Comparison of ENCODE assay signal across 17 cellular contexts in genomic region chr12:1840561-1840960, GRCh38. TPM values are rescaled to one million over a fixed set of nuclear protein-coding genes. Genes with fewer than 3 reads are reported as not detected.
DNase-seq lines count a peak whose midpoint lies in the region; ATAC-seq, FAIRE-seq and TF ChIP-seq lines count a peak whose summit lies in the region.
"Had no signal": no experiment of that assay in that cellular context is flagged by ENCODE, and none has a peak within 500 bp of the region (broad histone marks: within the 10 kb centered on the region; RNA-seq: fewer than 3 reads in every experiment).

No MANE protein-coding gene starts in this region.

- H3K9ac ChIP-seq in BLaER1 treated with 17β-estradiol and CSF1 and Interleukin-3, amounts not matched to agents 10 nM and 100 nM: peak overlapping the region in 10 of 11 experiments; percentile 20 to 92 (median 87); a peak in 19 of 22 replicates

- peak overlapping the region in 7 of 10 experiments; percentile 19 to 48 (median 32); a peak in 11 of 20 replicates for H3K4me3 ChIP-seq in BLaER1 treated with 17β-estradiol and CSF1 and Interleukin-3, amounts not matched to agents 10 nM and 100 nM
- H3K4me3 ChIP-seq in right lobe of liver: no peak overlapping the region

- DNase-seq in right lobe of liver (peak in 2 of 3 donors; percentile 24 to 34), posterior vena cava (ENCODE audit: low spot score) (peak; percentile 66), D721Med (ENCODE audit: insufficient read length, low spot score) (no peak), cerebellar nuclear complex (lab: John Stamatoyannopoulos, UW) (no peak), cerebellar cortex (ENCODE audit: low spot score) (no peak)
- DNase-seq in activated CD4-positive, alpha-beta memory T cell treated with anti-CD3 and anti-CD28 coated beads for 36 hours: no peak
- DNase-seq: 8988T, C1 segment of cervical spinal cord, COR-L47, DMS53, Karpas-422, NCI-H2029, NCI-H510A, SHP77 treated with DMSO at 0.1 percent for 48 hours had no signal

- no peaks in the 10 kb centered on the region for H4K20me1 ChIP-seq in BLaER1 treated with 17β-estradiol and CSF1 and Interleukin-3, amounts not matched to agents 10 nM and 100 nM

- ATAC-seq in right lobe of liver: no peak

- intact Hi-C loops in right lobe of liver (cut with DNase I): no loop called here
- intact Hi-C loops in posterior vena cava (cut with DNase I): no loop called here
- intact Hi-C loops in activated CD4-positive, alpha-beta memory T cell treated with anti-CD3 and anti-CD28 coated beads for 36 hours (cut with micrococcal nuclease): no loop called here

- H3K27me3 ChIP-seq in BLaER1 treated with 17β-estradiol and CSF1 and Interleukin-3, amounts not matched to agents 10 nM and 100 nM: peaks cover 0 to 21% (median 0%) of the 10 kb centered on the region in 11 experiments; a peak in 2 of 22 replicates
- no peaks in the 10 kb centered on the region for H3K27me3 ChIP-seq in right lobe of liver

- CTCF ChIA-PET in activated CD4-positive, alpha-beta memory T cell treated with anti-CD3 and anti-CD28 coated beads for 36 hours (lab: Charles Lee): no interaction called here

- no peak for FAIRE-seq in D721Med (lab: Jason Lieb, UNC)
- FAIRE-seq: RCC 7860 had no signal

- POLR2A ChIA-PET in activated CD4-positive, alpha-beta memory T cell treated with anti-CD3 and anti-CD28 coated beads for 36 hours (lab: Charles Lee): no interaction called here

- H3K27me3 Mint-ChIP-seq in activated CD4-positive, alpha-beta memory T cell treated with anti-CD3 and anti-CD28 coated beads for 36 hours: peaks cover 4% of the 10 kb centered on the region

- no peaks in the 10 kb centered on the region for H3K36me3 ChIP-seq in BLaER1 treated with 17β-estradiol and CSF1 and Interleukin-3, amounts not matched to agents 10 nM and 100 nM
- no peaks in the 10 kb centered on the region for H3K36me3 ChIP-seq in right lobe of liver

- H3K4me2 ChIP-seq in BLaER1 treated with 17β-estradiol and CSF1 and Interleukin-3, amounts not matched to agents 10 nM and 100 nM: peak overlapping the region; percentile 86 to 99 (median 93)

- no peaks in the 10 kb centered on the region for H3K9me3 ChIP-seq in BLaER1 treated with 17β-estradiol and CSF1 and Interleukin-3, amounts not matched to agents 10 nM and 100 nM (replicated peaks in 1 of 11)
- H3K9me3 ChIP-seq in right lobe of liver: no peaks in the 10 kb centered on the region

- no peak for TF ChIP-seq POLR2A in right lobe of liver (IDR thresholded peaks at IDR 0.05)

- H3K27ac Mint-ChIP-seq in activated CD4-positive, alpha-beta memory T cell treated with anti-CD3 and anti-CD28 coated beads for 36 hours: no peak overlapping the region

- no peaks in the 10 kb centered on the region for H3K4me1 Mint-ChIP-seq in activated CD4-positive, alpha-beta memory T cell treated with anti-CD3 and anti-CD28 coated beads for 36 hours (ENCODE audit: low read depth)

- peaks cover 94 to 99% (median 97%) of the 10 kb centered on the region in 10 experiments for H3K4me1 ChIP-seq in BLaER1 treated with 17β-estradiol and CSF1 and Interleukin-3, amounts not matched to agents 10 nM and 100 nM
- H3K4me1 ChIP-seq in right lobe of liver: no peaks in the 10 kb centered on the region

- no peak overlapping the region for H3K4me3 Mint-ChIP-seq in activated CD4-positive, alpha-beta memory T cell treated with anti-CD3 and anti-CD28 coated beads for 36 hours

- H3K27ac ChIP-seq in BLaER1 treated with 17β-estradiol and CSF1 and Interleukin-3, amounts not matched to agents 10 nM and 100 nM: peak overlapping the region in 10 of 11 experiments; percentile 48 to 99 (median 96); a peak in 20 of 22 replicates
- H3K27ac ChIP-seq in VCaP (peak overlapping the region; percentile 70), right lobe of liver (no peak overlapping the region)

- WGBS in right lobe of liver (ENCODE audit: insufficient coverage, low coverage, low lambda C conversion rate, missing lambda C conversion rate): 80% methylated on average over 8 of the region's 9 CpGs

- TF ChIP-seq CTCF in VCaP (conservative IDR thresholded peaks at IDR 0.05) (no peak), right lobe of liver (IDR thresholded peaks at IDR 0.05) (no peak), D721Med (IDR thresholded peaks at IDR 0.05; ENCODE audit: insufficient read depth, missing control alignments) (no peak)

- no peaks in the 10 kb centered on the region for H3K9me3 Mint-ChIP-seq in activated CD4-positive, alpha-beta memory T cell treated with anti-CD3 and anti-CD28 coated beads for 36 hours

- H3K36me3 Mint-ChIP-seq in activated CD4-positive, alpha-beta memory T cell treated with anti-CD3 and anti-CD28 coated beads for 36 hours: no peaks in the 10 kb centered on the region

RNA-seq across cellular contexts. Expression of gene LRTM2, which starts 20.2 kb away (rescaled TPM):
- not detected for total RNA-seq in right lobe of liver
- not detected for total RNA-seq in posterior vena cava
- total RNA-seq in activated CD4-positive, alpha-beta memory T cell treated with anti-CD3 and anti-CD28 coated beads for 36 hours: not detected

Comparison
In these comparisons a context has a peak if more than half of its experiments do, and no peak if none do; other contexts are left out.
1. H3K27ac ChIP-seq: peak in BLaER1 treated with 17β-estradiol and CSF1 and Interleukin-3, amounts not matched to agents 10 nM and 100 nM (10 of 11) and VCaP (single experiment); none in right lobe of liver (0 of 3).
2. H3K4me3 ChIP-seq: peak in BLaER1 treated with 17β-estradiol and CSF1 and Interleukin-3, amounts not matched to agents 10 nM and 100 nM (7 of 10); none in right lobe of liver (0 of 3).
3. DNase-seq: peak in right lobe of liver (2 of 3) and posterior vena cava (single experiment); none in D721Med (single experiment), activated CD4-positive, alpha-beta memory T cell treated with anti-CD3 and anti-CD28 coated beads for 36 hours (single experiment), cerebellar nuclear complex (0 of 2) and cerebellar cortex (single experiment).